1 cellular context compared by ENCODE assay signal in genomic region chr4:90027565-90027964, GRCh38.
TF ChIP-seq lines count a peak whose summit lies in the region.

No MANE protein-coding gene starts in this region.

TF ChIP-seq in GM12878, 131 proteins besides CTCF, POLR2A, EP300 and RAD21 (continued from another document):
- TF ChIP-seq E4F1 (IDR thresholded peaks at IDR 0.05; ENCODE audit: borderline replicate concordance, partially characterized antibody) = no peak
- TF ChIP-seq, protein P1, sequence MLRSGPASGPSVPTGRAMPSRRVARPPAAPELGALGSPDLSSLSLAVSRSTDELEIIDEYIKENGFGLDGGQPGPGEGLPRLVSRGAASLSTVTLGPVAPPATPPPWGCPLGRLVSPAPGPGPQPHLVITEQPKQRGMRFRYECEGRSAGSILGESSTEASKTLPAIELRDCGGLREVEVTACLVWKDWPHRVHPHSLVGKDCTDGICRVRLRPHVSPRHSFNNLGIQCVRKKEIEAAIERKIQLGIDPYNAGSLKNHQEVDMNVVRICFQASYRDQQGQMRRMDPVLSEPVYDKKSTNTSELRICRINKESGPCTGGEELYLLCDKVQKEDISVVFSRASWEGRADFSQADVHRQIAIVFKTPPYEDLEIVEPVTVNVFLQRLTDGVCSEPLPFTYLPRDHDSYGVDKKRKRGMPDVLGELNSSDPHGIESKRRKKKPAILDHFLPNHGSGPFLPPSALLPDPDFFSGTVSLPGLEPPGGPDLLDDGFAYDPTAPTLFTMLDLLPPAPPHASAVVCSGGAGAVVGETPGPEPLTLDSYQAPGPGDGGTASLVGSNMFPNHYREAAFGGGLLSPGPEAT (IDR thresholded peaks at IDR 0.05; ENCODE audit: low read depth) = peak; percentile 99
- TF ChIP-seq KAT2A (conservative IDR thresholded peaks at IDR 0.05; ENCODE audit: control insufficient read depth, low read depth, low read length) = no peak
